In the genomic region with DNA sequence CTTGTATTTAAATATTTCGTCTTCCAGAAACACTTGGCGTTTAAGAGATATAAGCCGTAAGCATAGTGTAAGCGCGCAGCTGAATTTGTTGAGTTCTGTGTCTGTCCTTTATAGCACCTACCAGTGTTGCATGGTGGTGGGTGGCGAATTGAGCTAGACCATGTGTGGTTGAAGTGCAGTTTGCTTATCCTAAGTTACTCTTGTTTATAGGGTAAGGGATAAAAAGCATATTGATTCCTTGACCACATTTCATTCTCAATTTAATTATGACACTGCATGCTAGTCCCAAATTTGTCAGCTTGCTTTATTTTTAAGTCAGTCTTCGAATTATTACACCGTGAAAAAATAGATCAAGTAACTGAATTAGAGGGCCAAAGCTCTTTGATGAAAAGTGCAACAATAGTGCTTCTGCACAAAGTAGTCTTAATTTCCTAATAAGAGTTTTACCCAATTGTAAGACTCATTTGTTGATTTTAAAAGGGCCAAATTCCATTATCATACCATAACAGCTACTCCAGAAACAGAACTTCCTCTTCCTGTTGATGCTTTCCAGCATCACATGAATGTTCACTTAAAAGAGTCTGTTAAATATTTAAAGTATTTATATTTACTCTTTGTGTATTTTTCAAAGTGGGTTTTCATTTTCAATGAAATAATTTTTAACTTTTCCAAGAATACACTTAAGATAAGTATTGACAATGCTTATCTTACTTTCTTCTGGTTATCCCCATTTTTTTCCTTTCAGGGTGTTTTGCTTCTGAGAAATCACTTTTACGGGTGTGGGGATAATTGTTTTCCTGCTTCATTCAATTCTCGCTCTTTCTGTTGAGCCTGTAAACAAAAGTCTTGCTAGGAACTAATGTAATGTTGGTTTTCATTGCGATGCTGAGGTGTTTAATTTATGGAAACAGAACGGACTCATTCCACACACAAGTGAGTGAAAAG, we compare ENCODE assay signal across 9 cellular contexts. TPM values are rescaled to one million over a fixed set of nuclear protein-coding genes. Genes with fewer than 3 reads are reported as not detected.
DNase-seq lines count a peak whose midpoint lies in the region; ATAC-seq and TF ChIP-seq lines count a peak whose summit lies in the region.
"Had no signal": no experiment of that assay in that cellular context is flagged by ENCODE, and none has a peak within 500 bp of the region (broad histone marks: within the 10 kb centered on the region; RNA-seq: fewer than 3 reads in every experiment).

No MANE protein-coding gene starts in this region.

- CTCF ChIA-PET in HEK293T (lab: Yijun Ruan, JAX): interaction anchor here (0.5 to 0.9 kb wide), 2 partner anchors 9 to 17 kb away, joined by 3 read pairs; no protein-coding TSS in a partner anchor

- TF ChIP-seq CTCF in tibial artery (IDR thresholded peaks at IDR 0.05): no peak

- H3K27me3 Mint-ChIP-seq in activated naive CD8-positive, alpha-beta T cell treated with anti-CD3 and anti-CD28 coated beads, Interleukin-2, amount 10 ng/mL, durations not matched to agents 7 days and 5 days: peaks cover 65% of the 10 kb centered on the region

- peak overlapping the region; percentile 96 to 98 for H3K27ac ChIP-seq in tibial artery
- H3K27ac ChIP-seq: neutrophil had no signal

- peak overlapping the region; percentile 91 for H3K4me3 Mint-ChIP-seq in activated naive CD8-positive, alpha-beta T cell treated with anti-CD3 and anti-CD28 coated beads, Interleukin-2, amount 10 ng/mL, durations not matched to agents 7 days and 5 days

- H3K36me3 ChIP-seq in tibial artery: no peaks in the 10 kb centered on the region
- H3K36me3 ChIP-seq: neutrophil had no signal

- intact Hi-C loops in tibial artery (cut with DNase I; ENCODE audit: low total_unique reads): loop anchor here (10.0 kb wide), 1 partner anchor 97 kb away; no protein-coding TSS in a partner anchor

- H3K4me3 ChIP-seq in tibial artery: peak overlapping the region; percentile 82 to 88

- H3K27ac Mint-ChIP-seq in activated naive CD8-positive, alpha-beta T cell treated with anti-CD3 and anti-CD28 coated beads, Interleukin-2, amount 10 ng/mL, durations not matched to agents 7 days and 5 days: no peak overlapping the region

- H3K9me3 ChIP-seq in tibial artery: no peaks in the 10 kb centered on the region
- H3K9me3 ChIP-seq: neutrophil had no signal

- no peak for ATAC-seq in activated naive CD8-positive, alpha-beta T cell treated with anti-CD3 and anti-CD28 coated beads, Interleukin-2, amount 10 ng/mL, durations not matched to agents 7 days and 5 days (ENCODE audit: low read depth)
- ATAC-seq in HG03442 (IDR thresholded peaks at IDR 0.05; ENCODE audit: unreplicated experiment) (no peak), GM21526 (IDR thresholded peaks at IDR 0.05; ENCODE audit: low FRiP score, unreplicated experiment) (no peak)

- H3K4me1 Mint-ChIP-seq in activated naive CD8-positive, alpha-beta T cell treated with anti-CD3 and anti-CD28 coated beads, Interleukin-2, amount 10 ng/mL, durations not matched to agents 7 days and 5 days: peaks cover 27% of the 10 kb centered on the region

- peak; percentile 13 for DNase-seq in AG20443 (ENCODE audit: low spot score)
- no peak for DNase-seq in HEK293T (ENCODE audit: extremely low spot score)
- no peak for DNase-seq in activated naive CD8-positive, alpha-beta T cell treated with anti-CD3 and anti-CD28 coated beads, Interleukin-2, amount 10 ng/mL, durations not matched to agents 7 days and 5 days
- DNase-seq in kidney tubule cell (ENCODE audit: low spot score): peak; percentile 21
- no peak for DNase-seq in tibial artery
- no peak for DNase-seq in inferior parietal cortex (ENCODE audit: extremely low spot score)

- peaks cover 7% of the 10 kb centered on the region for H3K36me3 Mint-ChIP-seq in activated naive CD8-positive, alpha-beta T cell treated with anti-CD3 and anti-CD28 coated beads, Interleukin-2, amount 10 ng/mL, durations not matched to agents 7 days and 5 days

- peaks cover 0 to 67% (median 29%) of the 10 kb centered on the region in 4 donors for H3K4me1 ChIP-seq in tibial artery

- no peaks in the 10 kb centered on the region for H3K27me3 ChIP-seq in tibial artery

- peaks cover 2% of the 10 kb centered on the region for H3K9me3 Mint-ChIP-seq in activated naive CD8-positive, alpha-beta T cell treated with anti-CD3 and anti-CD28 coated beads, Interleukin-2, amount 10 ng/mL, durations not matched to agents 7 days and 5 days

- POLR2A ChIA-PET in HEK293T (lab: Yijun Ruan, JAX): interaction anchor here (0.5 to 2.8 kb wide), 3 partner anchors 9 to 166 kb away, joined by 3 to 21 read pairs (median 3); no protein-coding TSS in a partner anchor
- POLR2A ChIA-PET in activated naive CD8-positive, alpha-beta T cell treated with anti-CD3 and anti-CD28 coated beads, Interleukin-2, amount 10 ng/mL, durations not matched to agents 7 days and 5 days (lab: Charles Lee): no interaction called here

TF ChIP-seq in HEK293T, 16 proteins besides CTCF, POLR2A, EP300 and RAD21:
- TF ChIP-seq ELF4 (IDR thresholded peaks at IDR 0.05) (no peak), L3MBTL2 (conservative IDR thresholded peaks at IDR 0.05) (peak; percentile 78)

RNA-seq across cellular contexts. Expression of a gene that starts 2.0 kb away (rescaled TPM):
- total RNA-seq in activated naive CD8-positive, alpha-beta T cell treated with anti-CD3 and anti-CD28 coated beads, Interleukin-2, amount 10 ng/mL, durations not matched to agents 7 days and 5 days: 10 to 100 TPM; 14.7 to 15.8 TPM

RNA-seq across cellular contexts. Expression of a gene that starts 13.1 kb away (rescaled TPM):
- total RNA-seq in activated naive CD8-positive, alpha-beta T cell treated with anti-CD3 and anti-CD28 coated beads, Interleukin-2, amount 10 ng/mL, durations not matched to agents 7 days and 5 days: under 1 TPM; 0.77 to 0.86 TPM

Comparison
In these comparisons a context has a peak if more than half of its experiments do, and no peak if none do; other contexts are left out.
1. DNase-seq: peak in AG20443 (single experiment) and kidney tubule cell (single experiment); none in HEK293T (single experiment), activated naive CD8-positive, alpha-beta T cell treated with anti-CD3 and anti-CD28 coated beads, Interleukin-2, amount 10 ng/mL, durations not matched to agents 7 days and 5 days (single experiment), tibial artery (0 of 2) and inferior parietal cortex (single experiment).